ENCODE assay signal across 8 cellular contexts in genomic region chr6:18155273-18155863, GRCh38. TPM values are rescaled to one million over a fixed set of nuclear protein-coding genes. Genes with fewer than 3 reads are reported as not detected.
A peak's percentile ranks its signal among the peaks of the same experiment; 100 is the strongest.
DNase-seq lines count a peak whose midpoint lies in the region; ATAC-seq, FAIRE-seq and TF ChIP-seq lines count a peak whose summit lies in the region.

TSS of gene KDM1B (plus strand) at chr6:18155422. CDS start at chr6:18159896, 4,474 bp downstream.

- H3K9me3 Mint-ChIP-seq in activated T-cell treated with anti-CD3 and anti-CD28 coated beads, Interleukin-2, amount 50 U/mL, for 24 hours = no peaks in the 10 kb centered on the region

- H3K4me3 ChIP-seq in OCI-LY1 (ENCODE audit: low read depth, low read length, poor library complexity, severe bottlenecking) (peak within 1 kb of the TSS; percentile 92), esophagus muscularis mucosa (peak within 1 kb of the TSS; percentile 92 to 94 (median 93)), muscle layer of duodenum (ENCODE audit: low read depth in 1 of 2, low read length in 2 of 2) (peak within 1 kb of the TSS; percentile 86 to 97)

- under 1% methylated on average over 20 of the region's 67 CpGs for WGBS in esophagus muscularis mucosa

- no peaks in the 10 kb centered on the region for H3K27me3 ChIP-seq in OCI-LY1 (ENCODE audit: insufficient read depth, low read length)
- no peaks in the 10 kb centered on the region for H3K27me3 ChIP-seq in esophagus muscularis mucosa
- H3K27me3 ChIP-seq in muscle layer of duodenum (ENCODE audit: low read depth, low read length) = no peaks in the 10 kb centered on the region

- H3K4me1 Mint-ChIP-seq in activated T-cell treated with anti-CD3 and anti-CD28 coated beads, Interleukin-2, amount 50 U/mL, for 24 hours (ENCODE audit: low read depth) = peaks cover 32% of the 10 kb centered on the region

- peak within 1 kb of the TSS; percentile 82 for H3K4me2 ChIP-seq in OCI-LY1 (ENCODE audit: low read length)

- H3K79me2 ChIP-seq in OCI-LY1 (ENCODE audit: insufficient read depth, low read length) = no peaks in the 10 kb centered on the region

- H3K36me3 ChIP-seq in OCI-LY1 (ENCODE audit: insufficient read depth, low read length) (peaks cover 11% of the 10 kb centered on the region), esophagus muscularis mucosa (peaks cover 0 to 11% (median 3%) of the 10 kb centered on the region in 4 donors), muscle layer of duodenum (ENCODE audit: control insufficient read depth in 1 of 2, insufficient read depth in 2 of 2, low read length in 2 of 2) (peaks cover 5 to 8% of the 10 kb centered on the region in 2 donors)

- H3K9me2 ChIP-seq in OCI-LY1 (ENCODE audit: low read depth, low read length) = no peaks in the 10 kb centered on the region

- no peak for TF ChIP-seq EP300 in esophagus muscularis mucosa (IDR thresholded peaks at IDR 0.05)

- H3F3A ChIP-seq in OCI-LY1 (ENCODE audit: insufficient read depth, low read length) = no peaks in the 10 kb centered on the region

- peaks cover 14% of the 10 kb centered on the region for H3K36me3 Mint-ChIP-seq in activated T-cell treated with anti-CD3 and anti-CD28 coated beads, Interleukin-2, amount 50 U/mL, for 24 hours (ENCODE audit: low read depth)

- no peaks in the 10 kb centered on the region for H4K20me1 ChIP-seq in OCI-LY1 (ENCODE audit: insufficient read depth, low read length)

- H3K27ac Mint-ChIP-seq in activated T-cell treated with anti-CD3 and anti-CD28 coated beads, Interleukin-2, amount 50 U/mL, for 24 hours = peak within 1 kb of the TSS; percentile 93

- DNase-seq in D341Med (ENCODE audit: low spot score) = peak; percentile 98
- DNase-seq in HTR-8/SVneo (ENCODE audit: insufficient read length, low spot score) = peak; percentile 98
- peak; percentile 99 for DNase-seq in activated T-cell treated with anti-CD3 and anti-CD28 coated beads, Interleukin-2, amount 50 U/mL, for 24 hours
- no peak for DNase-seq in esophagus muscularis mucosa (ENCODE audit: extremely low spot score)
- DNase-seq in stimulated activated naive CD4-positive, alpha-beta T cell (lab: John Stamatoyannopoulos, UW) = peak; percentile 97 to 99 (median 98)

- peak; percentile 10 for TF ChIP-seq POLR2A in esophagus muscularis mucosa (IDR thresholded peaks at IDR 0.05; ENCODE audit: low read depth)

- no peaks in the 10 kb centered on the region for H3K27me3 Mint-ChIP-seq in activated T-cell treated with anti-CD3 and anti-CD28 coated beads, Interleukin-2, amount 50 U/mL, for 24 hours

- intact Hi-C loops in esophagus muscularis mucosa (cut with DNase I) = loop anchor here (5.0 to 10.0 kb wide), 2 partner anchors 107 to 451 kb away; partner anchors contain the start of genes DEK and NUP153

- H3K9me3 ChIP-seq in OCI-LY1 (ENCODE audit: low read length) = no peaks in the 10 kb centered on the region
- H3K9me3 ChIP-seq in esophagus muscularis mucosa = no peaks in the 10 kb centered on the region
- H3K9me3 ChIP-seq in muscle layer of duodenum (ENCODE audit: control insufficient read depth in 1 of 2, low read length in 2 of 2) = no peaks in the 10 kb centered on the region

- no peak within 1 kb of the TSS for H2AFZ ChIP-seq in OCI-LY1 (ENCODE audit: low read length)

- ATAC-seq in GM21367 (IDR thresholded peaks at IDR 0.05; ENCODE audit: unreplicated experiment) = peak; percentile 88

- peak within 1 kb of the TSS; percentile 95 for H3K4me3 Mint-ChIP-seq in activated T-cell treated with anti-CD3 and anti-CD28 coated beads, Interleukin-2, amount 50 U/mL, for 24 hours

- H3K4me1 ChIP-seq in OCI-LY1 (ENCODE audit: insufficient read depth, low read length, severe bottlenecking) (peaks cover 25% of the 10 kb centered on the region), esophagus muscularis mucosa (peaks cover 15 to 25% (median 22%) of the 10 kb centered on the region in 4 donors), muscle layer of duodenum (ENCODE audit: control insufficient read depth in 1 of 2, insufficient read depth in 2 of 2, low read length in 2 of 2) (peaks cover 3 to 18% of the 10 kb centered on the region in 2 donors)

- H3K27ac ChIP-seq in OCI-LY1 (ENCODE audit: low read depth, low read length, poor library complexity, severe bottlenecking) = peak within 1 kb of the TSS; percentile 58
- H3K27ac ChIP-seq in esophagus muscularis mucosa (replicated peaks in 1 of 4) = peak within 1 kb of the TSS; percentile 83 to 92 (median 86)
- peak within 1 kb of the TSS; percentile 75 for H3K27ac ChIP-seq in muscle layer of duodenum (ENCODE audit: low read length)

- FAIRE-seq in HTR-8/SVneo (lab: Jason Lieb, UNC) = no peak

- no peak for TF ChIP-seq CTCF in OCI-LY1 (IDR thresholded peaks at IDR 0.05; ENCODE audit: low read length)
- no peak for TF ChIP-seq CTCF in esophagus muscularis mucosa (IDR thresholded peaks at IDR 0.05)

- peak within 1 kb of the TSS; percentile 94 for H3K9ac ChIP-seq in OCI-LY1 (ENCODE audit: low read length)

RNA-seq across cellular contexts. Expression of gene KDM1B, which starts in this region (rescaled TPM):
- total RNA-seq in esophagus muscularis mucosa = 10 to 100 TPM; 10.3 to 13.2 (median 11.7) TPM
